Comparison of ENCODE assay signal across 8 cellular contexts in genomic region chr7:6392712-6393666, GRCh38. TPM values are rescaled to one million over a fixed set of nuclear protein-coding genes. Genes with fewer than 3 reads are reported as not detected.
A peak's percentile ranks its signal among the peaks of the same experiment; 100 is the strongest.
DNase-seq lines count a peak whose midpoint lies in the region; ATAC-seq and TF ChIP-seq lines count a peak whose summit lies in the region.

No MANE protein-coding gene starts in this region.

- 69 to 71% methylated on average over 7 to 11 of the region's 11 CpGs for WGBS in transverse colon (ENCODE audit: low coverage in 1 of 2), 2 donors

- H3K27ac Mint-ChIP-seq in mesothelial cell of epicardium, result peak overlapping the region; percentile 93

- no peak for TF ChIP-seq CTCF in Peyer's patch (IDR thresholded peaks at IDR 0.05)
- TF ChIP-seq CTCF in choroid plexus epithelial cell (conservative IDR thresholded peaks at IDR 0.05; ENCODE audit: low read depth, low read length), result no peak
- TF ChIP-seq CTCF in mesothelial cell of epicardium (IDR thresholded peaks at IDR 0.05; ENCODE audit: unreplicated experiment), result no peak
- no peak for TF ChIP-seq CTCF in transverse colon (IDR thresholded peaks at IDR 0.05)

- peaks cover 27% of the 10 kb centered on the region for H3K36me3 Mint-ChIP-seq in mesothelial cell of epicardium

- peaks cover 0 to 55% (median 11%) of the 10 kb centered on the region in 4 donors for H3K4me1 ChIP-seq in Peyer's patch
- H3K4me1 ChIP-seq in transverse colon, result peaks cover 38 to 83% (median 48%) of the 10 kb centered on the region in 4 donors

- ATAC-seq in HG03095 (IDR thresholded peaks at IDR 0.05; ENCODE audit: unreplicated experiment), result no peak

- intact Hi-C loops in transverse colon (cut with DNase I; ENCODE audit: low total_unique reads), result no loop called here

- H3K9me3 ChIP-seq in Peyer's patch, result no peaks in the 10 kb centered on the region
- H3K9me3 ChIP-seq in transverse colon, result no peaks in the 10 kb centered on the region

- TF ChIP-seq POLR2A in Peyer's patch (IDR thresholded peaks at IDR 0.05) (peak in 1 of 2 donors; percentile 71), transverse colon (IDR thresholded peaks at IDR 0.05) (no peak)

- in situ Hi-C loops in transverse colon (cut with MboI; ENCODE audit: low pct_ligation_motif_present in 1 of 4, low pct_unique_long_range_greater_than_20kb in 1 of 4, low sequenced_read_pairs in 3 of 4), result no loop called here

- DNase-seq in activated naive CD4-positive, alpha-beta T cell treated with Interleukin-2 at 50 U/mL for 16 hours, result peak; percentile 20
- no peak for DNase-seq in activated naive CD4-positive, alpha-beta T cell (lab: John Stamatoyannopoulos, UW)
- peak; percentile 36 to 96 (median 83) for DNase-seq in Peyer's patch
- DNase-seq in choroid plexus epithelial cell (ENCODE audit: low read depth), result peak; percentile 85
- no peak for DNase-seq in mesothelial cell of epicardium (ENCODE audit: low spot score in 2 of 2, unreplicated experiment in 2 of 2)
- peak; percentile 95 for DNase-seq in transverse colon
- DNase-seq in NCI-H128 (lab: John Stamatoyannopoulos, UW; ENCODE audit: unreplicated experiment), result no peak

- H3K27me3 Mint-ChIP-seq in mesothelial cell of epicardium (ENCODE audit: low read depth), result no peaks in the 10 kb centered on the region

- no peak overlapping the region for H3K4me3 Mint-ChIP-seq in mesothelial cell of epicardium

- peaks cover 0 to 62% (median 0%) of the 10 kb centered on the region in 3 donors for H3K36me3 ChIP-seq in Peyer's patch
- H3K36me3 ChIP-seq in transverse colon, result peaks cover 0 to 26% (median 7%) of the 10 kb centered on the region in 4 donors

- H3K27ac ChIP-seq in Peyer's patch (peak overlapping the region in 3 of 4 donors; percentile 78 to 96 (median 88)), transverse colon (peak overlapping the region; percentile 79 to 93 (median 86))

- no peak overlapping the region for H3K4me3 ChIP-seq in Peyer's patch
- no peak overlapping the region for H3K4me3 ChIP-seq in choroid plexus epithelial cell (ENCODE audit: low read depth, low read length)
- H3K4me3 ChIP-seq in transverse colon, result no peak overlapping the region

- TF ChIP-seq EP300 in transverse colon (IDR thresholded peaks at IDR 0.05; ENCODE audit: low read depth), result peak; percentile 60

- H3K27me3 ChIP-seq in Peyer's patch, result no peaks in the 10 kb centered on the region
- H3K27me3 ChIP-seq in transverse colon, result no peaks in the 10 kb centered on the region

- peaks cover 22% of the 10 kb centered on the region for H3K4me1 Mint-ChIP-seq in mesothelial cell of epicardium

- no peaks in the 10 kb centered on the region for H3K9me3 Mint-ChIP-seq in mesothelial cell of epicardium

RNA-seq across cellular contexts. Expression of gene RAC1, which starts 18.7 kb away (rescaled TPM):
- total RNA-seq in Peyer's patch (100 to 1,000 TPM; 104 to 201 (median 186) TPM), mesothelial cell of epicardium (213 to 221 TPM (median 214 TPM) in 3 replicates), transverse colon (100 to 1,000 TPM; 102 to 196 (median 164) TPM)

RNA-seq across cellular contexts. Expression of gene FAM220A, which starts 44.2 kb away (rescaled TPM):
- total RNA-seq in Peyer's patch (1 to 10 TPM; 2.5 to 7.5 (median 6.2) TPM), mesothelial cell of epicardium (21.6 to 30.4 TPM (median 21.7 TPM) in 3 replicates), transverse colon (10 to 100 TPM; 13.4 to 50.7 (median 15.0) TPM)

RNA-seq across cellular contexts. Expression of gene DAGLB, which starts 54.8 kb away (rescaled TPM):
- 10 to 100 TPM in 3 of 4 donors, 1 to 10 TPM in 1; 9.1 to 36.3 (median 24.3) TPM for total RNA-seq in Peyer's patch
- 20.9 to 24.3 TPM (median 24.1 TPM) in 3 replicates for total RNA-seq in mesothelial cell of epicardium
- 10 to 100 TPM in 3 of 4 donors, 1 to 10 TPM in 1; 5.2 to 59.1 (median 24.3) TPM for total RNA-seq in transverse colon

Comparison
In these comparisons a context has a peak if more than half of its experiments do, and no peak if none do; other contexts are left out.
1. DNase-seq: peak in activated naive CD4-positive, alpha-beta T cell treated with Interleukin-2 at 50 U/mL for 16 hours (single experiment), Peyer's patch (3 of 3), choroid plexus epithelial cell (single experiment) and transverse colon (single experiment); none in activated naive CD4-positive, alpha-beta T cell (0 of 4), mesothelial cell of epicardium (0 of 2) and NCI-H128 (single experiment).